1 cellular context compared by ENCODE assay signal in the genomic region with DNA sequence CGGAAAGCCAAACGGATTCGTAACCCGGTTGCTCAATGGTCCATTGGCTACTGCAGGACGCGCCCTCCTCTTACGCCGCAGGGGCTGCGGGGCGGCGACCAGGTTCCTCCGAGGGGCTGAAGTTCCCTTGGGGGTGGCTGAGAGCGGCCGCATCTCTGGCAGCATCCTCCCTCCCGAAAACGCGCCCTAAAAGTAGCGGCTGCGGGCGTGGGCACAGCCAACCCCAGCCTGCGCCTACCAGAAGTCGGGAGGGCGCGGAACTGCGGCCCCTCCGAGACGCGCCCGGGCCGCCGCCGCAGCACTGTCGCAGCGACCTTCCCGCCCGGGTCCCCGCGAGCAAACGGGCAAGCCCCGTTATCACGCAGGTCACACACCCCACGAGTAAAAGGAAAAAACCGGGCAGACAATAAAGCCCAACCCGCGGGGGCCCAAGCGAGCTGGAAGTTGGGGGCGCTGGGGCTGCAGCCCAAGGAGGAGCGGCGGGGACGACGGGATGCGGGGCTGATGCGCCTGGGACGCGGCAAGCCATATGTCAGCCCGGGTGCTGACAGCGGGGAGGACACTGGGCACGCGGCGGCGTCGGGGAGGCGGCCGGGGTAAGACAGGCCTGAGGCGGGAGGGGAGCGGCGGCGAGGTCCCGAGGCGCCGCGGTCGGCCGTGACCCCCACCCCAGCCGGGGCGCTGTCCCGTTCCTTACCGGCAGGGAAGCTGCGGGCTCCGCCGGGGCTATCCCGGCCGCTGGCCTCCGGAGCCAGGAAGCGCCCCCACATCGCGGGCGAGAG.
TF ChIP-seq lines count a peak whose summit lies in the region.

No MANE protein-coding gene starts in this region.

TF ChIP-seq in K562, 482 proteins besides CTCF, POLR2A, EP300 and RAD21 (continued from another document and continues in another):
- TF ChIP-seq, protein P1, sequence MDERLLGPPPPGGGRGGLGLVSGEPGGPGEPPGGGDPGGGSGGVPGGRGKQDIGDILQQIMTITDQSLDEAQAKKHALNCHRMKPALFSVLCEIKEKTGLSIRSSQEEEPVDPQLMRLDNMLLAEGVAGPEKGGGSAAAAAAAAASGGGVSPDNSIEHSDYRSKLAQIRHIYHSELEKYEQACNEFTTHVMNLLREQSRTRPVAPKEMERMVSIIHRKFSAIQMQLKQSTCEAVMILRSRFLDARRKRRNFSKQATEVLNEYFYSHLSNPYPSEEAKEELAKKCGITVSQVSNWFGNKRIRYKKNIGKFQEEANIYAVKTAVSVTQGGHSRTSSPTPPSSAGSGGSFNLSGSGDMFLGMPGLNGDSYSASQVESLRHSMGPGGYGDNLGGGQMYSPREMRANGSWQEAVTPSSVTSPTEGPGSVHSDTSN (CRISPR knock-in tag; IDR thresholded peaks at IDR 0.05; ENCODE audit: low read depth) = 0 out of 2 replicates have a peak, but pooled peaks have one; percentile 16
- TF ChIP-seq, protein P1 (tag; conservative IDR thresholded peaks at IDR 0.05; ENCODE audit: low read depth) = peak; percentile 68
- TF ChIP-seq ELF1 (tag; IDR thresholded peaks at IDR 0.05) (no peak), NFIC (IDR thresholded peaks at IDR 0.05) (0 out of 2 replicates have a peak, but pooled peaks have one; percentile 30), TBP (optimal IDR thresholded peaks at IDR 0.05; ENCODE audit: low read depth, low read length) (no peak), FOXJ3 (CRISPR knock-in tag; IDR thresholded peaks at IDR 0.05) (no peak), RBM25 (IDR thresholded peaks at IDR 0.05; ENCODE audit: low read depth, low read length, severe bottlenecking) (no peak), CEBPB (tag; IDR thresholded peaks at IDR 0.05) (peak; percentile 74), XRCC5 (IDR thresholded peaks at IDR 0.05; ENCODE audit: low read depth, low read length) (no peak), JUN (IDR thresholded peaks at IDR 0.05; ENCODE audit: borderline replicate concordance, low read depth, low read length) (no peak), JUN (CRISPR knock-in tag; IDR thresholded peaks at IDR 0.05; ENCODE audit: borderline replicate concordance) (no peak), ESRRB (CRISPR knock-in tag; IDR thresholded peaks at IDR 0.05; ENCODE audit: borderline replicate concordance) (no peak), MECOM (CRISPR knock-in tag; IDR thresholded peaks at IDR 0.05) (peak; percentile 80; the same call in 1 of the 2 replicates), FOXK2 (conservative IDR thresholded peaks at IDR 0.05 in 1 of 2, IDR thresholded peaks at IDR 0.05 in 1 of 2; ENCODE audit: low read depth in 2 of 2) (no peak), RBM34 (IDR thresholded peaks at IDR 0.05; ENCODE audit: borderline replicate concordance, insufficient read depth, low read length) (0 out of 2 replicates have a peak, but pooled peaks have one; percentile 37), ADNP (tag; IDR thresholded peaks at IDR 0.05) (no peak), LARP7 (IDR thresholded peaks at IDR 0.05) (no peak), CHD1 (IDR thresholded peaks at IDR 0.05; ENCODE audit: low read length) (peak; percentile 78), ZFP1 (CRISPR knock-in tag; IDR thresholded peaks at IDR 0.05) (no peak), NCOA6 (IDR thresholded peaks at IDR 0.05) (peak; percentile 45; the same call in 1 of the 2 replicates), POLR2AphosphoS5 (IDR thresholded peaks at IDR 0.05; ENCODE audit: control insufficient read depth, insufficient read depth, low read depth, low read length) (no peak), RHOXF2B (CRISPR knock-in tag; conservative IDR thresholded peaks at IDR 0.05) (no peak), ZNF12 (CRISPR knock-in tag; IDR thresholded peaks at IDR 0.05) (0 out of 2 replicates have a peak, but pooled peaks have one; percentile 14), ARID2 (IDR thresholded peaks at IDR 0.05) (no peak)
- TF ChIP-seq, protein P2, sequence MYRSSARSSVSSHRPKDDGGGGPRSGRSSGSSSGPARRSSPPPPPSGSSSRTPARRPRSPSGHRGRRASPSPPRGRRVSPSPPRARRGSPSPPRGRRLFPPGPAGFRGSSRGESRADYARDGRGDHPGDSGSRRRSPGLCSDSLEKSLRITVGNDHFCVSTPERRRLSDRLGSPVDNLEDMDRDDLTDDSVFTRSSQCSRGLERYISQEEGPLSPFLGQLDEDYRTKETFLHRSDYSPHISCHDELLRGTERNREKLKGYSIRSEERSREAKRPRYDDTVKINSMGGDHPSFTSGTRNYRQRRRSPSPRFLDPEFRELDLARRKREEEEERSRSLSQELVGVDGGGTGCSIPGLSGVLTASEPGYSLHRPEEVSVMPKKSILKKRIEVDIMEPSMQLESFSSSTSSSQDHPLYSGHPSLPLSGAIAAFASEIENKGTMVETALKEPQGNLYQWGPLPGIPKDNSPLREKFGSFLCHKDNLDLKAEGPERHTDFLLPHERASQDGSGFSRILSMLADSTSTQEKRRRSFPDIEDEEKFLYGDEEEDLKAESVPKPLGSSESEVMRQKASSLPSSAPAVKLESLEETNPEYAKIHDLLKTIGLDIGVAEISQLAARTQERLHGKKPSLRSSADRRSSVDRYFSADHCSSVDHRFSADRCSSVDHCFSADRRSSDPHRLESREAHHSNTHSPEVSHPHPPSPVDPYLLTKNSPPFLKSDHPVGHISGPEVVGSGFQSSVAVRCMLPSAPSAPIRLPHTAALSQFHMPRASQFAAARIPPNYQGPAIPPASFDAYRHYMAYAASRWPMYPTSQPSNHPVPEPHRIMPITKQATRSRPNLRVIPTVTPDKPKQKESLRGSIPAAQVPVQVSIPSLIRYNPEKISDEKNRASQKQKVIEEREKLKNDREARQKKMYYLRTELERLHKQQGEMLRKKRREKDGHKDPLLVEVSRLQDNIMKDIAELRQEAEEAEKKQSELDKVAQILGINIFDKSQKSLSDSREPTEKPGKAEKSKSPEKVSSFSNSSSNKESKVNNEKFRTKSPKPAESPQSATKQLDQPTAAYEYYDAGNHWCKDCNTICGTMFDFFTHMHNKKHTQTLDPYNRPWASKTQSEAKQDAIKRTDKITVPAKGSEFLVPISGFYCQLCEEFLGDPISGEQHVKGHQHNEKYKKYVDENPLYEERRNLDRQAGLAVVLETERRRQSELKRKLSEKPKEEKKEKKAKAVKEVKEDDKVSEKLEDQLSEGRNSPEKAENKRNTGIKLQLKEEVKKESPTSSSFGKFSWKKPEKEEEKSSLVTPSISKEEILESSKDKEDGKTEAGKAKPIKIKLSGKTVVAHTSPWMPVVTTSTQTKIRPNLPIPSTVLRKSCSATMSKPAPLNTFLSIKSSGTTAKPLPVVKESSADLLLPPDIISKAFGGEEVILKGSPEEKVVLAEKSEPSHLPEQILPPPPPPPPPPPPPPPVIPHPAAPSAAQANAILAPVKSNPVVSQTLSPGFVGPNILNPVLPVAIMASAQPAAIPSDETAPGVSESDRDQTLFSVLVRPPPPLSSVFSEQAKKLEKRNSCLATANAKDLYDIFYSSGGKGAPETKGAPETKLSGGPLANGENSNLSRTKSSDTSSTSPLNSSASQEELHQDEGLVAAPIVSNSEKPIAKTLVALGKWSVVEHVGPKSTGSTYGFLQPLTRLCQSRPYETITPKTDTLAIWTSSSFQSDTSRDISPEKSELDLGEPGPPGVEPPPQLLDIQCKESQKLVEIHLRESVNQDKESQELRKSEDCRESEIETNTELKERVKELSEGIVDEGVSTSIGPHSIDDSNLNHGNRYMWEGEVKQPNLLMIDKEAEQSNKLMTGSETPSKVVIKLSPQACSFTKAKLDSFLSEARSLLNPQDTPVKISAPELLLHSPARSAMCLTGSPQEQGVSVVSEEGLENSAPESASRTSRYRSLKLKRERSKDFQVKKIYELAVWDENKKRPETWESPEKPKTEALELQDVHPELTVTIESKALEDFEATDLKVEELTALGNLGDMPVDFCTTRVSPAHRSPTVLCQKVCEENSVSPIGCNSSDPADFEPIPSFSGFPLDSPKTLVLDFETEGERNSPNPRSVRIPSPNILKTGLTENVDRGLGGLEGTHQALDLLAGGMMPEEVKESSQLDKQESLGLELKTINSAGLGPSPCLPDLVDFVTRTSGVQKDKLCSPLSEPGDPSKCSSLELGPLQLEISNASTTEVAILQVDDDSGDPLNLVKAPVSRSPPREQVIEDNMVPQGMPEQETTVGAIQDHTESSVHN (IDR thresholded peaks at IDR 0.05; ENCODE audit: borderline replicate concordance in 1 of 2, low read depth in 1 of 2) = no peak
- TF ChIP-seq, protein P3, sequence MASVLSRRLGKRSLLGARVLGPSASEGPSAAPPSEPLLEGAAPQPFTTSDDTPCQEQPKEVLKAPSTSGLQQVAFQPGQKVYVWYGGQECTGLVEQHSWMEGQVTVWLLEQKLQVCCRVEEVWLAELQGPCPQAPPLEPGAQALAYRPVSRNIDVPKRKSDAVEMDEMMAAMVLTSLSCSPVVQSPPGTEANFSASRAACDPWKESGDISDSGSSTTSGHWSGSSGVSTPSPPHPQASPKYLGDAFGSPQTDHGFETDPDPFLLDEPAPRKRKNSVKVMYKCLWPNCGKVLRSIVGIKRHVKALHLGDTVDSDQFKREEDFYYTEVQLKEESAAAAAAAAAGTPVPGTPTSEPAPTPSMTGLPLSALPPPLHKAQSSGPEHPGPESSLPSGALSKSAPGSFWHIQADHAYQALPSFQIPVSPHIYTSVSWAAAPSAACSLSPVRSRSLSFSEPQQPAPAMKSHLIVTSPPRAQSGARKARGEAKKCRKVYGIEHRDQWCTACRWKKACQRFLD (CRISPR knock-in tag; IDR thresholded peaks at IDR 0.05) = peak; percentile 51; the same call in 1 of the 2 replicates
- TF ChIP-seq, protein P4, sequence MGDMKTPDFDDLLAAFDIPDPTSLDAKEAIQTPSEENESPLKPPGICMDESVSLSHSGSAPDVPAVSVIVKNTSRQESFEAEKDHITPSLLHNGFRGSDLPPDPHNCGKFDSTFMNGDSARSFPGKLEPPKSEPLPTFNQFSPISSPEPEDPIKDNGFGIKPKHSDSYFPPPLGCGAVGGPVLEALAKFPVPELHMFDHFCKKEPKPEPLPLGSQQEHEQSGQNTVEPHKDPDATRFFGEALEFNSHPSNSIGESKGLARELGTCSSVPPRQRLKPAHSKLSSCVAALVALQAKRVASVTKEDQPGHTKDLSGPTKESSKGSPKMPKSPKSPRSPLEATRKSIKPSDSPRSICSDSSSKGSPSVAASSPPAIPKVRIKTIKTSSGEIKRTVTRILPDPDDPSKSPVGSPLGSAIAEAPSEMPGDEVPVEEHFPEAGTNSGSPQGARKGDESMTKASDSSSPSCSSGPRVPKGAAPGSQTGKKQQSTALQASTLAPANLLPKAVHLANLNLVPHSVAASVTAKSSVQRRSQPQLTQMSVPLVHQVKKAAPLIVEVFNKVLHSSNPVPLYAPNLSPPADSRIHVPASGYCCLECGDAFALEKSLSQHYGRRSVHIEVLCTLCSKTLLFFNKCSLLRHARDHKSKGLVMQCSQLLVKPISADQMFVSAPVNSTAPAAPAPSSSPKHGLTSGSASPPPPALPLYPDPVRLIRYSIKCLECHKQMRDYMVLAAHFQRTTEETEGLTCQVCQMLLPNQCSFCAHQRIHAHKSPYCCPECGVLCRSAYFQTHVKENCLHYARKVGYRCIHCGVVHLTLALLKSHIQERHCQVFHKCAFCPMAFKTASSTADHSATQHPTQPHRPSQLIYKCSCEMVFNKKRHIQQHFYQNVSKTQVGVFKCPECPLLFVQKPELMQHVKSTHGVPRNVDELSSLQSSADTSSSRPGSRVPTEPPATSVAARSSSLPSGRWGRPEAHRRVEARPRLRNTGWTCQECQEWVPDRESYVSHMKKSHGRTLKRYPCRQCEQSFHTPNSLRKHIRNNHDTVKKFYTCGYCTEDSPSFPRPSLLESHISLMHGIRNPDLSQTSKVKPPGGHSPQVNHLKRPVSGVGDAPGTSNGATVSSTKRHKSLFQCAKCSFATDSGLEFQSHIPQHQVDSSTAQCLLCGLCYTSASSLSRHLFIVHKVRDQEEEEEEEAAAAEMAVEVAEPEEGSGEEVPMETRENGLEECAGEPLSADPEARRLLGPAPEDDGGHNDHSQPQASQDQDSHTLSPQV (IDR thresholded peaks at IDR 0.05) = no peak
- TF ChIP-seq, protein P5, sequence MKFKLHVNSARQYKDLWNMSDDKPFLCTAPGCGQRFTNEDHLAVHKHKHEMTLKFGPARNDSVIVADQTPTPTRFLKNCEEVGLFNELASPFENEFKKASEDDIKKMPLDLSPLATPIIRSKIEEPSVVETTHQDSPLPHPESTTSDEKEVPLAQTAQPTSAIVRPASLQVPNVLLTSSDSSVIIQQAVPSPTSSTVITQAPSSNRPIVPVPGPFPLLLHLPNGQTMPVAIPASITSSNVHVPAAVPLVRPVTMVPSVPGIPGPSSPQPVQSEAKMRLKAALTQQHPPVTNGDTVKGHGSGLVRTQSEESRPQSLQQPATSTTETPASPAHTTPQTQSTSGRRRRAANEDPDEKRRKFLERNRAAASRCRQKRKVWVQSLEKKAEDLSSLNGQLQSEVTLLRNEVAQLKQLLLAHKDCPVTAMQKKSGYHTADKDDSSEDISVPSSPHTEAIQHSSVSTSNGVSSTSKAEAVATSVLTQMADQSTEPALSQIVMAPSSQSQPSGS (CRISPR knock-in tag; IDR thresholded peaks at IDR 0.05) = 0 out of 2 replicates have a peak, but pooled peaks have one; percentile 22
- TF ChIP-seq, protein P6, sequence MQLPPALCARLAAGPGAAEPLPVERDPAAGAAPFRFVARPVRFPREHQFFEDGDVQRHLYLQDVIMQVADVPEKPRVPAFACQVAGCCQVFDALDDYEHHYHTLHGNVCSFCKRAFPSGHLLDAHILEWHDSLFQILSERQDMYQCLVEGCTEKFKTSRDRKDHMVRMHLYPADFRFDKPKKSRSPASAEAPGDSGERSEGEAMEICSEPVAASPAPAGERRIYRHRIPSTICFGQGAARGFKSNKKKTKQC (CRISPR knock-in tag; IDR thresholded peaks at IDR 0.05) = 0 out of 2 replicates have a peak, but pooled peaks have one; percentile 24
